Comparison of ENCODE assay signal across 38 cellular contexts in the genomic region with DNA sequence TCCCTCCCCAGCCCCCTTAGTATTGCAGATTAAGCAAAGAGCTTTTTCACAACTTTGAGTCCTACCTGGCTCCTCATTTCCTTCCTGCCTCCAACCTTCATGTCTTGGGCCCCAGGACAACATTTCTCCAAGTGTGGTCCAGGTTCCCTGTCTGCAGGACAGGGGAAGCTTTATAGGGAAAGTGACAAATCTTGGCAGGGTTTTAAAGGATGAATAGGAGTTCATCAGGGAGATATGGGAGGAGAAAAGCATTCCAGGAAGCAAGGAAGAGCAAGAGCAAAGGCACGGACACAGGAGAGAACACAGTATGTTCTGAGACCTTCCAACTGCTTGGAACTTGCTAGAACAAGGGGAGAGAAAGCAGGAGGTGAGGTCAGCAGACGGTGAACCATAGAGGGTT. TPM values are rescaled to one million over a fixed set of nuclear protein-coding genes. Genes with fewer than 3 reads are reported as not detected.
"Had no signal": no experiment of that assay in that cellular context is flagged by ENCODE, and none has a peak within 500 bp of the region (broad histone marks: within the 10 kb centered on the region; RNA-seq: fewer than 3 reads in every experiment).

No MANE protein-coding gene starts in this region.

- H3K4me3 Mint-ChIP-seq: activated B cell treated with CpG ODN at 0.5 μM for 24 hours; activated CD4-positive, alpha-beta memory T cell treated with anti-CD3 and anti-CD28 coated beads for 36 hours; activated CD4-positive, alpha-beta T cell treated with anti-CD3 and anti-CD28 coated beads, Interleukin-2, amount 10 ng/mL, durations not matched to agents 24 days and 14 days; activated CD8-positive, alpha-beta T cell treated with anti-CD3 and anti-CD28 coated beads for 36 hours; activated naive CD4-positive, alpha-beta T cell treated with anti-CD3 and anti-CD28 coated beads for 36 hours; activated naive CD8-positive, alpha-beta T cell treated with anti-CD3 and anti-CD28 coated beads for 36 hours; activated T-cell treated with anti-CD3 and anti-CD28 coated beads, Interleukin-2, amount 50 U/mL, for 4 hours; activated T-cell treated with anti-CD3 and anti-CD28 coated beads, Interleukin-2, amount 50 U/mL, for 72 hours; activated T-helper 1 cell treated with anti-CD3 and anti-CD28 coated beads, Interleukin-12 subunit alpha, Interleukin-12 subunit beta, Interleukin-2, Interleukin-4 antibody, amounts not matched to agents 30 ng/mL and 10 ng/mL and 1 ng/mL, durations not matched to agents 14 hours and 24 hours and 36 hours; activated T-helper 17 cell treated with anti-CD3 and anti-CD28 coated beads, Interleukin-2, amount 50 U/mL, for 72 hours; T-helper 1 cell treated with Interleukin-12 subunit alpha and Interleukin-12 subunit beta and Interleukin-4 antibody, amounts not matched to agents 30 μg/mL and 1 μg/mL, for 36 hours; T-helper 2 cell treated with Interferon-gamma antibody and Interleukin-4, amounts not matched to agents 5 μg/mL and 100 μg/mL, for 36 hours had no signal

- H3K27me3 Mint-ChIP-seq: activated CD8-positive, alpha-beta T cell treated with anti-CD3 and anti-CD28 coated beads for 36 hours; activated naive CD8-positive, alpha-beta T cell treated with anti-CD3 and anti-CD28 coated beads for 36 hours had no signal

- H3K36me3 Mint-ChIP-seq: activated CD4-positive, alpha-beta memory T cell treated with anti-CD3 and anti-CD28 coated beads for 36 hours; activated naive CD4-positive, alpha-beta T cell treated with anti-CD3 and anti-CD28 coated beads, Interleukin-2, amount 50 U/mL, for 72 hours; activated naive CD8-positive, alpha-beta T cell treated with anti-CD3 and anti-CD28 coated beads for 36 hours had no signal

- H3K4me1 ChIP-seq: adrenal gland, breast epithelium had no signal

- H3K4me3 ChIP-seq: adrenal gland, body of pancreas, breast epithelium had no signal

- H3K9me3 Mint-ChIP-seq: activated B cell treated with CpG ODN at 0.5 μM for 24 hours; activated CD4-positive, alpha-beta memory T cell treated with anti-CD3 and anti-CD28 coated beads for 36 hours; activated CD4-positive, alpha-beta T cell treated with anti-CD3 and anti-CD28 coated beads, Interleukin-2, amount 10 ng/mL, durations not matched to agents 24 days and 14 days; activated CD8-positive, alpha-beta T cell treated with anti-CD3 and anti-CD28 coated beads for 36 hours; activated naive CD4-positive, alpha-beta T cell treated with anti-CD3 and anti-CD28 coated beads for 36 hours; activated naive CD4-positive, alpha-beta T cell treated with anti-CD3 and anti-CD28 coated beads, Interleukin-2, amount 50 U/mL, for 72 hours; activated naive CD8-positive, alpha-beta T cell treated with anti-CD3 and anti-CD28 coated beads for 36 hours; activated T-cell treated with anti-CD3 and anti-CD28 coated beads, Interleukin-2, amount 50 U/mL, for 4 hours; activated T-cell treated with anti-CD3 and anti-CD28 coated beads, Interleukin-2, amount 50 U/mL, for 72 hours; activated T-helper 1 cell treated with anti-CD3 and anti-CD28 coated beads, Interleukin-12 subunit alpha, Interleukin-12 subunit beta, Interleukin-2, Interleukin-4 antibody, amounts not matched to agents 30 ng/mL and 10 ng/mL and 1 ng/mL, durations not matched to agents 14 hours and 24 hours and 36 hours; activated T-helper 17 cell treated with anti-CD3 and anti-CD28 coated beads, Interleukin-2, amount 50 U/mL, for 72 hours; T-helper 1 cell treated with Interleukin-12 subunit alpha and Interleukin-12 subunit beta and Interleukin-4 antibody, amounts not matched to agents 30 μg/mL and 1 μg/mL, for 36 hours; T-helper 2 cell treated with Interferon-gamma antibody and Interleukin-4, amounts not matched to agents 5 μg/mL and 100 μg/mL, for 36 hours had no signal

- DNase-seq: activated B cell treated with CpG ODN at 0.5 μM for 24 hours; activated CD4-positive, alpha-beta memory T cell treated with anti-CD3 and anti-CD28 coated beads for 36 hours; activated CD4-positive, alpha-beta T cell treated with anti-CD3 and anti-CD28 coated beads for 4 hours; activated CD4-positive, alpha-beta T cell treated with anti-CD3 and anti-CD28 coated beads, Interleukin-2, amount 10 ng/mL, durations not matched to agents 24 days and 14 days; activated CD4-positive, alpha-beta T cell treated with anti-CD3 and anti-CD28 coated beads, Interleukin-2, amount 50 U/mL, for 1 hour; activated CD4-positive, alpha-beta T cell treated with anti-CD3 and anti-CD28 coated beads, Interleukin-2, amount 50 U/mL, for 4 hours; activated CD4-positive, CD25-positive, alpha-beta regulatory T cell treated with anti-CD3 and anti-CD28 coated beads, Interleukin-2, amount 50 U/mL, for 72 hours; activated CD8-positive, alpha-beta memory T cell treated with anti-CD3 and anti-CD28 coated beads, Interleukin-2, amount 50 U/mL, for 4 hours; activated CD8-positive, alpha-beta T cell treated with anti-CD3 and anti-CD28 coated beads for 36 hours; activated effector memory CD4-positive, alpha-beta T cell treated with anti-CD3 and anti-CD28 coated beads, Interleukin-2, amount 50 U/mL, for 16 hours; activated gamma-delta T cell treated with Interleukin-2 at 50 U/mL for 16 hours; activated naive CD4-positive, alpha-beta T cell; activated naive CD4-positive, alpha-beta T cell treated with anti-CD3 and anti-CD28 coated beads for 36 hours; activated naive CD4-positive, alpha-beta T cell treated with anti-CD3 and anti-CD28 coated beads, Interleukin-2, amount 50 U/mL, for 16 hours; activated naive CD8-positive, alpha-beta T cell treated with anti-CD3 and anti-CD28 coated beads for 36 hours; activated T-cell treated with anti-CD3 and anti-CD28 coated beads for 4 hours; activated T-cell treated with anti-CD3 and anti-CD28 coated beads, Interleukin-2, amount 50 U/mL, for 1 hour; activated T-cell treated with anti-CD3 and anti-CD28 coated beads, Interleukin-2, amount 50 U/mL, for 4 hours; activated T-cell treated with anti-CD3 and anti-CD28 coated beads, Interleukin-2, amount 50 U/mL, for 72 hours; adrenal gland; amniotic stem cell; body of pancreas; brain microvascular endothelial cell; central memory CD4-positive, alpha-beta T cell; T-helper 2 cell; T-helper 9 cell had no signal

- H3K27me3 ChIP-seq: adrenal gland, body of pancreas, breast epithelium had no signal

- H3K4me1 Mint-ChIP-seq: activated B cell treated with CpG ODN at 0.5 μM for 24 hours; activated CD4-positive, alpha-beta T cell treated with anti-CD3 and anti-CD28 coated beads, Interleukin-2, amount 10 ng/mL, durations not matched to agents 24 days and 14 days; activated naive CD8-positive, alpha-beta T cell treated with anti-CD3 and anti-CD28 coated beads for 36 hours; activated T-helper 17 cell treated with anti-CD3 and anti-CD28 coated beads, Interleukin-2, amount 50 U/mL, for 72 hours had no signal

- H3K27ac Mint-ChIP-seq: activated B cell treated with CpG ODN at 0.5 μM for 24 hours; activated CD4-positive, alpha-beta memory T cell treated with anti-CD3 and anti-CD28 coated beads for 36 hours; activated CD4-positive, alpha-beta T cell treated with anti-CD3 and anti-CD28 coated beads, Interleukin-2, amount 10 ng/mL, durations not matched to agents 24 days and 14 days; activated CD8-positive, alpha-beta T cell treated with anti-CD3 and anti-CD28 coated beads for 36 hours; activated naive CD4-positive, alpha-beta T cell treated with anti-CD3 and anti-CD28 coated beads for 36 hours; activated naive CD4-positive, alpha-beta T cell treated with anti-CD3 and anti-CD28 coated beads, Interleukin-2, amount 50 U/mL, for 72 hours; activated naive CD8-positive, alpha-beta T cell treated with anti-CD3 and anti-CD28 coated beads for 36 hours; activated T-cell treated with anti-CD3 and anti-CD28 coated beads, Interleukin-2, amount 50 U/mL, for 72 hours; activated T-helper 1 cell treated with anti-CD3 and anti-CD28 coated beads, Interleukin-12 subunit alpha, Interleukin-12 subunit beta, Interleukin-2, Interleukin-4 antibody, amounts not matched to agents 30 ng/mL and 10 ng/mL and 1 ng/mL, durations not matched to agents 14 hours and 24 hours and 36 hours; activated T-helper 17 cell treated with anti-CD3 and anti-CD28 coated beads, Interleukin-2, amount 50 U/mL, for 72 hours; T-helper 1 cell treated with Interleukin-12 subunit alpha and Interleukin-12 subunit beta and Interleukin-4 antibody, amounts not matched to agents 30 μg/mL and 1 μg/mL, for 36 hours; T-helper 2 cell treated with Interferon-gamma antibody and Interleukin-4, amounts not matched to agents 5 μg/mL and 100 μg/mL, for 36 hours had no signal

- H3K27ac ChIP-seq: adrenal gland, body of pancreas, brain microvascular endothelial cell, breast epithelium, VCaP had no signal

- ATAC-seq: activated CD8-positive, alpha-beta T cell treated with anti-CD3 and anti-CD28 coated beads for 36 hours; activated naive CD4-positive, alpha-beta T cell treated with anti-CD3 and anti-CD28 coated beads, Interleukin-2, amount 50 U/mL, for 72 hours; activated T-cell treated with anti-CD3 and anti-CD28 coated beads, Interleukin-2, amount 50 U/mL, for 4 hours; activated T-cell treated with anti-CD3 and anti-CD28 coated beads, Interleukin-2, amount 50 U/mL, for 72 hours; activated T-helper 17 cell treated with anti-CD3 and anti-CD28 coated beads, Interleukin-2, amount 50 U/mL, for 72 hours; body of pancreas had no signal

- H3K36me3 ChIP-seq: adrenal gland, brain microvascular endothelial cell, breast epithelium had no signal

- H3K9me3 ChIP-seq: adrenal gland, body of pancreas had no signal

RNA-seq across cellular contexts. Expression of gene BPIFB1, which starts 1.9 kb away (rescaled TPM):
- total RNA-seq: activated B cell treated with CpG ODN at 0.5 μM for 24 hours; activated CD4-positive, alpha-beta memory T cell treated with anti-CD3 and anti-CD28 coated beads for 36 hours; activated CD4-positive, alpha-beta T cell treated with anti-CD3 and anti-CD28 coated beads, Interleukin-2, amount 10 ng/mL, durations not matched to agents 24 days and 14 days; activated CD8-positive, alpha-beta memory T cell treated with anti-CD3 and anti-CD28 coated beads for 36 hours; activated CD8-positive, alpha-beta T cell treated with anti-CD3 and anti-CD28 coated beads for 36 hours; activated naive CD4-positive, alpha-beta T cell treated with anti-CD3 and anti-CD28 coated beads for 36 hours; activated naive CD4-positive, alpha-beta T cell treated with anti-CD3 and anti-CD28 coated beads, Interleukin-2, amount 50 U/mL, for 72 hours; activated naive CD8-positive, alpha-beta T cell treated with anti-CD3 and anti-CD28 coated beads for 36 hours; activated T-cell treated with anti-CD3 and anti-CD28 coated beads, Interleukin-2, amount 50 U/mL, for 4 hours; activated T-cell treated with anti-CD3 and anti-CD28 coated beads, Interleukin-2, amount 50 U/mL, for 72 hours; activated T-helper 1 cell treated with anti-CD3 and anti-CD28 coated beads, Interleukin-12 subunit alpha, Interleukin-12 subunit beta, Interleukin-2, Interleukin-4 antibody, amounts not matched to agents 30 ng/mL and 10 ng/mL and 1 ng/mL, durations not matched to agents 14 hours and 24 hours and 36 hours; activated T-helper 17 cell treated with anti-CD3 and anti-CD28 coated beads, Interleukin-2, amount 50 U/mL, for 72 hours; aorta; astrocyte; body of pancreas; cardiac septum had no signal

RNA-seq across cellular contexts. Expression of gene BPIFA1, which starts 49.1 kb away (rescaled TPM):
- total RNA-seq: activated B cell treated with CpG ODN at 0.5 μM for 24 hours; activated CD4-positive, alpha-beta memory T cell treated with anti-CD3 and anti-CD28 coated beads for 36 hours; activated CD4-positive, alpha-beta T cell treated with anti-CD3 and anti-CD28 coated beads, Interleukin-2, amount 10 ng/mL, durations not matched to agents 24 days and 14 days; activated CD8-positive, alpha-beta memory T cell treated with anti-CD3 and anti-CD28 coated beads for 36 hours; activated CD8-positive, alpha-beta T cell treated with anti-CD3 and anti-CD28 coated beads for 36 hours; activated naive CD4-positive, alpha-beta T cell treated with anti-CD3 and anti-CD28 coated beads for 36 hours; activated naive CD4-positive, alpha-beta T cell treated with anti-CD3 and anti-CD28 coated beads, Interleukin-2, amount 50 U/mL, for 72 hours; activated naive CD8-positive, alpha-beta T cell treated with anti-CD3 and anti-CD28 coated beads for 36 hours; activated T-cell treated with anti-CD3 and anti-CD28 coated beads, Interleukin-2, amount 50 U/mL, for 4 hours; activated T-cell treated with anti-CD3 and anti-CD28 coated beads, Interleukin-2, amount 50 U/mL, for 72 hours; activated T-helper 1 cell treated with anti-CD3 and anti-CD28 coated beads, Interleukin-12 subunit alpha, Interleukin-12 subunit beta, Interleukin-2, Interleukin-4 antibody, amounts not matched to agents 30 ng/mL and 10 ng/mL and 1 ng/mL, durations not matched to agents 14 hours and 24 hours and 36 hours; activated T-helper 17 cell treated with anti-CD3 and anti-CD28 coated beads, Interleukin-2, amount 50 U/mL, for 72 hours; adrenal gland; aorta; astrocyte; body of pancreas; breast epithelium; cardiac septum; cerebellum had no signal
- polyA plus RNA-seq: adrenal gland, aorta had no signal
